Comparison of ENCODE assay signal across 7 cellular contexts in genomic region chr16:29268348-29268955, GRCh38.
DNase-seq lines count a peak whose midpoint lies in the region; ATAC-seq and TF ChIP-seq lines count a peak whose summit lies in the region.
"Not testable (repeated sequence)": the region's sequence is repeated elsewhere in the genome, so short reads cannot be mapped to it uniquely, and the experiment has no call there.

No MANE protein-coding gene starts in this region.

- peaks cover 23% of the 10 kb centered on the region for H3K4me1 Mint-ChIP-seq in Calu3 (ENCODE audit: low read depth, unreplicated experiment)
- H3K4me1 Mint-ChIP-seq in MCF 10A (ENCODE audit: insufficient read depth, unreplicated experiment): peaks cover 20% of the 10 kb centered on the region

- not testable (repeated sequence) for H3K36me3 ChIP-seq in MG63; fibroblast of lung (ENCODE audit: control insufficient read depth, insufficient read depth, low read length); mesenchymal stem cell (ENCODE audit: control insufficient read depth in 1 of 2, insufficient read depth in 2 of 2, low read depth in 1 of 2, low read length in 2 of 2); skeletal muscle tissue (ENCODE audit: control insufficient read depth in 3 of 3, insufficient read depth in 3 of 3, low read length in 3 of 3)

- H3K79me2 ChIP-seq in fibroblast of lung (ENCODE audit: control insufficient read depth, insufficient read depth, low read length): not testable (repeated sequence)

- H3K9me3 Mint-ChIP-seq in Calu3 (ENCODE audit: low read depth, unreplicated experiment); MCF 10A (ENCODE audit: unreplicated experiment): not testable (repeated sequence)

- POLR2A ChIA-PET in MCF 10A (lab: Yijun Ruan, JAX): not testable (repeated sequence)

- H3K79me1 ChIP-seq in mesenchymal stem cell (replicated peaks; ENCODE audit: low read length, poor library complexity, severe bottlenecking): not testable (repeated sequence)

- H3K9ac ChIP-seq in fibroblast of lung (ENCODE audit: insufficient read depth, low read length); skeletal muscle tissue (ENCODE audit: low read depth in 1 of 3, low read length in 3 of 3): not testable (repeated sequence)
- peak overlapping the region; percentile 26 for H3K9ac ChIP-seq in mesenchymal stem cell (ENCODE audit: low read length)

- H3K18ac ChIP-seq in mesenchymal stem cell (ENCODE audit: low read depth in 1 of 2, low read length in 2 of 2): peak overlapping the region in 1 of 2 experiments; percentile 94

- H3K9me3 ChIP-seq in MG63; fibroblast of lung (ENCODE audit: control insufficient read depth, insufficient read depth, low read depth, low read length); mesenchymal stem cell (ENCODE audit: control insufficient read depth, low read length); skeletal muscle tissue (ENCODE audit: control insufficient read depth in 3 of 3, low read length in 3 of 3): not testable (repeated sequence)

- intact Hi-C loops in Calu3 (cut with micrococcal nuclease; ENCODE audit: unreplicated experiment); MCF 10A (cut with micrococcal nuclease): not testable (repeated sequence)

- peak overlapping the region; percentile 39 for H3K27ac Mint-ChIP-seq in Calu3 (ENCODE audit: unreplicated experiment)
- H3K27ac Mint-ChIP-seq in MCF 10A (ENCODE audit: low read depth, unreplicated experiment): not testable (repeated sequence)

- H3K23ac ChIP-seq in mesenchymal stem cell (ENCODE audit: low read length in 2 of 2): not testable (repeated sequence)

- peak overlapping the region in 1 of 2 experiments; percentile 54 for H3K4ac ChIP-seq in mesenchymal stem cell (ENCODE audit: low read depth in 1 of 2, low read length in 2 of 2)

- DNase-seq in Calu3; fibroblast of lung (ENCODE audit: low read depth in 2 of 2); mesenchymal stem cell: not testable (repeated sequence)
- DNase-seq in MG63 (peak; percentile 14), MCF 10A (ENCODE audit: unreplicated experiment) (peak; percentile 56)

- H4K20me1 ChIP-seq in fibroblast of lung (ENCODE audit: control insufficient read depth, extremely low read depth, insufficient read depth, low read length): not testable (repeated sequence)

- not testable (repeated sequence) for TF ChIP-seq CTCF in Calu3 (IDR thresholded peaks at IDR 0.05; ENCODE audit: unreplicated experiment); MCF 10A (IDR thresholded peaks at IDR 0.05; ENCODE audit: unreplicated experiment); fibroblast of lung (conservative IDR thresholded peaks at IDR 0.05 in 1 of 2, IDR thresholded peaks at IDR 0.05 in 1 of 2; ENCODE audit: low read depth in 1 of 2, low read length in 2 of 2)

- CTCF ChIA-PET in Calu3 (lab: Charles Lee); MCF 10A (lab: Yijun Ruan, JAX): not testable (repeated sequence)

- H3K4me3 Mint-ChIP-seq in Calu3 (ENCODE audit: low read depth, unreplicated experiment); MCF 10A (ENCODE audit: unreplicated experiment): not testable (repeated sequence)

- H3K27me3 ChIP-seq in MG63; fibroblast of lung (ENCODE audit: control insufficient read depth, insufficient read depth, low read length); mesenchymal stem cell (ENCODE audit: control insufficient read depth in 1 of 2, insufficient read depth in 1 of 2, low read length in 2 of 2); skeletal muscle tissue (ENCODE audit: control insufficient read depth in 3 of 3, insufficient read depth in 3 of 3, low read length in 3 of 3): not testable (repeated sequence)

- WGBS in mesenchymal stem cell: 89% methylated on average over 18 of the region's 18 CpGs

- not testable (repeated sequence) for H3K4me3 ChIP-seq in MG63; fibroblast of lung (replicated peaks in 1 of 4; ENCODE audit: control extremely low read depth in 1 of 4, insufficient read depth in 1 of 4, low read depth in 3 of 4, low read length in 4 of 4); mesenchymal stem cell (ENCODE audit: insufficient read depth in 1 of 2, low read depth in 1 of 2, low read length in 2 of 2); skeletal muscle tissue (ENCODE audit: low read length in 3 of 3)

- H2BK12ac ChIP-seq in mesenchymal stem cell (ENCODE audit: low read length in 2 of 2): peak overlapping the region; percentile 20 to 82

- not testable (repeated sequence) for H2BK15ac ChIP-seq in mesenchymal stem cell (ENCODE audit: low read depth, poor library complexity, severe bottlenecking)

- peaks cover 42% of the 10 kb centered on the region for H3K4me1 ChIP-seq in fibroblast of lung (ENCODE audit: control insufficient read depth, extremely low read depth, insufficient read depth, low read length)
- H3K4me1 ChIP-seq in mesenchymal stem cell (ENCODE audit: control insufficient read depth, insufficient read depth, low read depth, low read length): peaks cover 38% of the 10 kb centered on the region
- peaks cover 3 to 15% (median 8%) of the 10 kb centered on the region in 3 donors for H3K4me1 ChIP-seq in skeletal muscle tissue (ENCODE audit: control insufficient read depth in 3 of 3, insufficient read depth in 3 of 3, low read length in 3 of 3)

- H3K4me2 ChIP-seq in fibroblast of lung (ENCODE audit: extremely low read depth, insufficient read depth, low read length); mesenchymal stem cell (ENCODE audit: low read length, poor library complexity, severe bottlenecking): not testable (repeated sequence)

- not testable (repeated sequence) for H3K27me3 Mint-ChIP-seq in Calu3 (ENCODE audit: unreplicated experiment); MCF 10A (ENCODE audit: insufficient read depth, unreplicated experiment)

- not testable (repeated sequence) for ATAC-seq in SK-N-SH treated with all-trans-retinoic acid at 6 μM for 48 hours

- peaks cover 35% of the 10 kb centered on the region for H3K36me3 Mint-ChIP-seq in Calu3 (ENCODE audit: insufficient read depth, unreplicated experiment)
- H3K36me3 Mint-ChIP-seq in MCF 10A (ENCODE audit: insufficient read depth, unreplicated experiment): not testable (repeated sequence)

- not testable (repeated sequence) for H2AFZ ChIP-seq in fibroblast of lung (ENCODE audit: low read length); mesenchymal stem cell (ENCODE audit: low read depth, low read length)

- H2BK5ac ChIP-seq in mesenchymal stem cell (ENCODE audit: low read depth, low read length, poor library complexity, severe bottlenecking): peak overlapping the region; percentile 35

- BruUV-seq in Calu3 (replicated peaks; lab: Mats Ljungman, UMichigan); MCF 10A (replicated peaks; lab: Mats Ljungman, UMichigan): not testable (repeated sequence)

- H3K27ac ChIP-seq in fibroblast of lung (ENCODE audit: insufficient read depth, low read length) (peak overlapping the region; percentile 88), skeletal muscle tissue (ENCODE audit: low read depth, low read length) (peak overlapping the region; percentile 51)
- not testable (repeated sequence) for H3K27ac ChIP-seq in mesenchymal stem cell (ENCODE audit: low read length, poor library complexity, severe bottlenecking)

- not testable (repeated sequence) for H4K8ac ChIP-seq in mesenchymal stem cell (ENCODE audit: low read length)

- not testable (repeated sequence) for H3K14ac ChIP-seq in mesenchymal stem cell (ENCODE audit: low read length in 2 of 2)

- H4K91ac ChIP-seq in mesenchymal stem cell (ENCODE audit: low read length): not testable (repeated sequence)

- H2AK5ac ChIP-seq in mesenchymal stem cell (ENCODE audit: low read length, severe bottlenecking): not testable (repeated sequence)

- H2BK120ac ChIP-seq in mesenchymal stem cell (ENCODE audit: low read depth, low read length): not testable (repeated sequence)

TF ChIP-seq in SK-N-SH treated with all-trans-retinoic acid at 6 μM for 48 hours, 23 proteins besides CTCF, POLR2A, EP300 and RAD21:
- TF ChIP-seq ZFP3 (CRISPR knock-in tag; IDR thresholded peaks at IDR 0.05): peak; percentile 41; the same call in 1 of the 2 replicates
